10 cellular contexts compared by ENCODE assay signal in genomic region chr11:122803306-122803705, GRCh38. TPM values are rescaled to one million over a fixed set of nuclear protein-coding genes. Genes with fewer than 3 reads are reported as not detected.
DNase-seq lines count a peak whose midpoint lies in the region; TF ChIP-seq lines count a peak whose summit lies in the region.
"Had no signal": no experiment of that assay in that cellular context is flagged by ENCODE, and none has a peak within 500 bp of the region (broad histone marks: within the 10 kb centered on the region; RNA-seq: fewer than 3 reads in every experiment).

No MANE protein-coding gene starts in this region.

- H3K4me3 Mint-ChIP-seq in neural crest cell = no peak overlapping the region

- H3K36me3 Mint-ChIP-seq in neural crest cell (ENCODE audit: low read depth) = no peaks in the 10 kb centered on the region

- no peaks in the 10 kb centered on the region for H3K9me3 ChIP-seq in BLaER1 treated with 17β-estradiol and CSF1 and Interleukin-3, amounts not matched to agents 10 nM and 100 nM (replicated peaks in 1 of 11)

- in situ Hi-C loops in GM13976 (cut with MboI; ENCODE audit: low sequenced_read_pairs, unreplicated experiment) = no loop called here

- peak overlapping the region; percentile 72 for H3K27ac Mint-ChIP-seq in neural crest cell (ENCODE audit: unreplicated experiment)

- no peaks in the 10 kb centered on the region for H3K27me3 Mint-ChIP-seq in neural crest cell (ENCODE audit: low read depth)

- no peaks in the 10 kb centered on the region for H3K27me3 ChIP-seq in BLaER1 treated with 17β-estradiol and CSF1 and Interleukin-3, amounts not matched to agents 10 nM and 100 nM

- peaks cover 0 to 77% (median 21%) of the 10 kb centered on the region in 11 experiments; a peak in 11 of 22 replicates for H4K20me1 ChIP-seq in BLaER1 treated with 17β-estradiol and CSF1 and Interleukin-3, amounts not matched to agents 10 nM and 100 nM

- TF ChIP-seq CTCF in choroid plexus epithelial cell (conservative IDR thresholded peaks at IDR 0.05; ENCODE audit: low read depth, low read length) = no peak
- TF ChIP-seq CTCF in neural crest cell (conservative IDR thresholded peaks at IDR 0.05) = no peak
- no peak for TF ChIP-seq CTCF in GM13976 (IDR thresholded peaks at IDR 0.05; ENCODE audit: borderline replicate concordance, control extremely low read depth, extremely low read depth, insufficient read depth, missing control alignments)

- H3K4me3 ChIP-seq in BLaER1 treated with 17β-estradiol and CSF1 and Interleukin-3, amounts not matched to agents 10 nM and 100 nM = no peak overlapping the region
- H3K4me3 ChIP-seq in choroid plexus epithelial cell (ENCODE audit: low read depth, low read length) = no peak overlapping the region

- peaks cover 27% of the 10 kb centered on the region for H3K4me1 Mint-ChIP-seq in neural crest cell

- H3K4me1 ChIP-seq in BLaER1 treated with 17β-estradiol and CSF1 and Interleukin-3, amounts not matched to agents 10 nM and 100 nM = peaks cover 69 to 100% (median 91%) of the 10 kb centered on the region in 10 experiments

- H3K36me3 ChIP-seq in BLaER1 treated with 17β-estradiol and CSF1 and Interleukin-3, amounts not matched to agents 10 nM and 100 nM = peaks cover 89 to 100% (median 98%) of the 10 kb centered on the region in 11 experiments

- peak overlapping the region in 7 of 11 experiments; percentile 2 to 43 (median 27); a peak in 5 of 22 replicates for H3K9ac ChIP-seq in BLaER1 treated with 17β-estradiol and CSF1 and Interleukin-3, amounts not matched to agents 10 nM and 100 nM

- peak; percentile 78 for DNase-seq in NCI-H226
- peak; percentile 38 for DNase-seq in choroid plexus epithelial cell (ENCODE audit: low read depth)
- DNase-seq in neural crest cell (ENCODE audit: low read depth, low spot score) = no peak
- DNase-seq in SKM-1 treated with dmso at 0.1 percent for 144 hours (lab: John Stamatoyannopoulos, UW; ENCODE audit: unreplicated experiment) = no peak
- DNase-seq in DMS114 treated with DMSO at 0.1 percent for 48 hours (lab: John Stamatoyannopoulos, UW; ENCODE audit: unreplicated experiment) = no peak
- no peak for DNase-seq in activated gamma-delta T cell treated with Interleukin-2 at 50 U/mL for 16 hours
- DNase-seq in GM13976 (ENCODE audit: low spot score) = no peak
- DNase-seq: NCI-H82 had no signal

- H3K4me2 ChIP-seq in BLaER1 treated with 17β-estradiol and CSF1 and Interleukin-3, amounts not matched to agents 10 nM and 100 nM = peak overlapping the region; percentile 49 to 84 (median 66)

- H3K27ac ChIP-seq in BLaER1 treated with 17β-estradiol and CSF1 and Interleukin-3, amounts not matched to agents 10 nM and 100 nM = peak overlapping the region in 9 of 11 experiments; percentile 1 to 55 (median 23); a peak in 12 of 22 replicates

- no peaks in the 10 kb centered on the region for H3K9me3 Mint-ChIP-seq in neural crest cell

RNA-seq across cellular contexts. Expression of gene CRTAM, which starts 35.0 kb away (rescaled TPM):
- total RNA-seq in neural crest cell = not detected in 2 replicates
- total RNA-seq: mesenteric fat pad had no signal

Comparison
In these comparisons a context has a peak if more than half of its experiments do, and no peak if none do; other contexts are left out.
1. DNase-seq: peak in NCI-H226 (single experiment) and choroid plexus epithelial cell (single experiment); none in neural crest cell (single experiment), SKM-1 treated with dmso at 0.1 percent for 144 hours (single experiment), DMS114 treated with DMSO at 0.1 percent for 48 hours (single experiment), activated gamma-delta T cell treated with Interleukin-2 at 50 U/mL for 16 hours (single experiment) and GM13976 (single experiment).